Comparison of ENCODE assay signal across 23 cellular contexts in genomic region chr3:196645091-196645490, GRCh38. TPM values are rescaled to one million over a fixed set of nuclear protein-coding genes. Genes with fewer than 3 reads are reported as not detected.
DNase-seq lines count a peak whose midpoint lies in the region; ATAC-seq, FAIRE-seq and TF ChIP-seq lines count a peak whose summit lies in the region.
"Had no signal": no experiment of that assay in that cellular context is flagged by ENCODE, and none has a peak within 500 bp of the region (broad histone marks: within the 10 kb centered on the region; RNA-seq: fewer than 3 reads in every experiment).

No MANE protein-coding gene starts in this region.

- H3K4me3 Mint-ChIP-seq in CD4-positive, alpha-beta memory T cell = peak overlapping the region in 4 of 8 donors; percentile 13 to 63 (median 52)
- no peak overlapping the region for H3K4me3 Mint-ChIP-seq in activated CD8-positive, alpha-beta T cell treated with anti-CD3 and anti-CD28 coated beads for 36 hours
- peak overlapping the region; percentile 98 for H3K4me3 Mint-ChIP-seq in natural killer cell treated with Interleukin-12 subunit alpha and Interleukin-12 subunit beta and Interleukin-15 and Interleukin-18, amount 100 ng/mL, for 72 hours
- H3K4me3 Mint-ChIP-seq: HFFc6 had no signal

- FAIRE-seq in small intestine (lab: Jason Lieb, UNC) = no peak
- FAIRE-seq: HTR-8/SVneo had no signal

- intact Hi-C loops in CD4-positive, alpha-beta memory T cell (cut with micrococcal nuclease) = no loop called here
- intact Hi-C loops in activated CD8-positive, alpha-beta T cell treated with anti-CD3 and anti-CD28 coated beads for 36 hours (cut with micrococcal nuclease) = no loop called here

- no peaks in the 10 kb centered on the region for H3K27me3 ChIP-seq in CD4-positive, alpha-beta memory T cell (ENCODE audit: insufficient read depth, low read length)
- H3K27me3 ChIP-seq in HAP-1 (ENCODE audit: low read depth) = no peaks in the 10 kb centered on the region
- H3K27me3 ChIP-seq in small intestine (ENCODE audit: control insufficient read depth in 2 of 2, insufficient read depth in 2 of 2, low read length in 2 of 2) = no peaks in the 10 kb centered on the region
- H3K27me3 ChIP-seq: spleen had no signal

- POLR2A ChIA-PET in CD4-positive, alpha-beta memory T cell (lab: Charles Lee; ENCODE audit: partially characterized antibody) = interaction anchor here (0.7 to 8.3 kb wide), 3 partner anchors 14 to 76 kb away, joined by 3 to 101 read pairs (median 3); no protein-coding TSS in a partner anchor
- POLR2A ChIA-PET in activated CD8-positive, alpha-beta T cell treated with anti-CD3 and anti-CD28 coated beads for 36 hours (lab: Charles Lee) = interaction anchor here (0.9 to 1.5 kb wide), 5 partner anchors 13 to 32 kb away, joined by 3 to 5 read pairs (median 3); no protein-coding TSS in a partner anchor

- TF ChIP-seq CTCF in activated CD8-positive, alpha-beta T cell treated with anti-CD3 and anti-CD28 coated beads for 36 hours (IDR thresholded peaks at IDR 0.05) = no peak

- H3K4me1 ChIP-seq in CD4-positive, alpha-beta memory T cell (ENCODE audit: insufficient read depth, low read length) = peaks cover 84% of the 10 kb centered on the region
- H3K4me1 ChIP-seq in HAP-1 (peaks cover 6% of the 10 kb centered on the region), small intestine (ENCODE audit: control insufficient read depth in 2 of 2, insufficient read depth in 1 of 2, low read depth in 1 of 2, low read length in 1 of 2) (no peaks in the 10 kb centered on the region)

- no peak overlapping the region for H3K4me3 ChIP-seq in CD4-positive, alpha-beta memory T cell (ENCODE audit: low read length in 2 of 2)
- H3K4me3 ChIP-seq in HAP-1 = no peak overlapping the region
- H3K4me3 ChIP-seq in small intestine (ENCODE audit: low read depth in 1 of 2, low read length in 2 of 2) = no peak overlapping the region
- H3K4me3 ChIP-seq: hepatocyte, spleen had no signal

- H3K27ac ChIP-seq in CD4-positive, alpha-beta memory T cell (ENCODE audit: low read depth, low read length) = no peak overlapping the region
- no peak overlapping the region for H3K27ac ChIP-seq in small intestine (ENCODE audit: low read depth in 1 of 2, low read length in 1 of 2)
- H3K27ac ChIP-seq: C4-2B, hepatocyte had no signal

- H3K9me3 Mint-ChIP-seq in CD4-positive, alpha-beta memory T cell = no peaks in the 10 kb centered on the region
- H3K9me3 Mint-ChIP-seq in activated CD8-positive, alpha-beta T cell treated with anti-CD3 and anti-CD28 coated beads for 36 hours = no peaks in the 10 kb centered on the region
- H3K9me3 Mint-ChIP-seq in natural killer cell treated with Interleukin-12 subunit alpha and Interleukin-12 subunit beta and Interleukin-15 and Interleukin-18, amount 100 ng/mL, for 72 hours = no peaks in the 10 kb centered on the region
- H3K9me3 Mint-ChIP-seq: HFFc6 had no signal

- DNase-seq in SIG-M5 treated with dmso at 0.1 percent for 504 hours (lab: John Stamatoyannopoulos, UW; ENCODE audit: unreplicated experiment) (peak; percentile 39), SIG-M5 (lab: John Stamatoyannopoulos, UW) (no peak), HAP-1 (ENCODE audit: low spot score in 2 of 2) (no peak), small intestine (no peak), NCI-H2107 treated with DMSO at 0.1 percent for 48 hours (lab: John Stamatoyannopoulos, UW; ENCODE audit: unreplicated experiment) (no peak)
- peak in 1 of 5 donors; percentile 46 for DNase-seq in CD4-positive, alpha-beta memory T cell
- DNase-seq in activated CD8-positive, alpha-beta T cell treated with anti-CD3 and anti-CD28 coated beads for 36 hours = peak; percentile 53
- DNase-seq in natural killer cell treated with Interleukin-12 subunit alpha and Interleukin-12 subunit beta and Interleukin-15 and Interleukin-18, amount 100 ng/mL, for 72 hours (ENCODE audit: low spot score) = no peak
- DNase-seq: activated CD4-positive, CD25-positive, alpha-beta regulatory T cell treated with anti-CD3 and anti-CD28 coated beads, Interleukin-2, amount 50 U/mL, for 72 hours; amygdala; DMS79 treated with DMSO at 0.1 percent for 48 hours; HFFc6; kidney glomerular epithelial cell; mesendoderm; NCI-H146; spleen; stimulated activated naive CD4-positive, alpha-beta T cell; trophoblast cell had no signal

- peaks cover 31 to 46% of the 10 kb centered on the region in 2 donors for H3K36me3 Mint-ChIP-seq in CD4-positive, alpha-beta memory T cell
- peaks cover 45% of the 10 kb centered on the region for H3K36me3 Mint-ChIP-seq in activated CD8-positive, alpha-beta T cell treated with anti-CD3 and anti-CD28 coated beads for 36 hours (ENCODE audit: low read depth)
- no peaks in the 10 kb centered on the region for H3K36me3 Mint-ChIP-seq in natural killer cell treated with Interleukin-12 subunit alpha and Interleukin-12 subunit beta and Interleukin-15 and Interleukin-18, amount 100 ng/mL, for 72 hours

- no peaks in the 10 kb centered on the region for H3K9me3 ChIP-seq in CD4-positive, alpha-beta memory T cell (ENCODE audit: control insufficient read depth in 1 of 2, low read length in 2 of 2)
- H3K9me3 ChIP-seq in HAP-1 = no peaks in the 10 kb centered on the region
- no peaks in the 10 kb centered on the region for H3K9me3 ChIP-seq in small intestine (ENCODE audit: control insufficient read depth, low read depth)
- H3K9me3 ChIP-seq: spleen had no signal

- no peaks in the 10 kb centered on the region for H3K36me3 ChIP-seq in CD4-positive, alpha-beta memory T cell (ENCODE audit: insufficient read depth, low read length)
- H3K36me3 ChIP-seq in HAP-1 (replicated peaks) (no peaks in the 10 kb centered on the region), small intestine (ENCODE audit: control insufficient read depth in 2 of 2, insufficient read depth in 2 of 2, low read length in 2 of 2) (no peaks in the 10 kb centered on the region)

- no peaks in the 10 kb centered on the region for H3K27me3 Mint-ChIP-seq in CD4-positive, alpha-beta memory T cell
- H3K27me3 Mint-ChIP-seq in activated CD8-positive, alpha-beta T cell treated with anti-CD3 and anti-CD28 coated beads for 36 hours = no peaks in the 10 kb centered on the region
- H3K27me3 Mint-ChIP-seq in natural killer cell treated with Interleukin-12 subunit alpha and Interleukin-12 subunit beta and Interleukin-15 and Interleukin-18, amount 100 ng/mL, for 72 hours = no peaks in the 10 kb centered on the region

- CTCF ChIA-PET in CD4-positive, alpha-beta memory T cell (lab: Charles Lee; ENCODE audit: partially characterized antibody) = interaction anchor here (0.9 to 2.0 kb wide), 6 partner anchors 12 to 41 kb away, joined by 3 to 11 read pairs (median 4); no protein-coding TSS in a partner anchor
- CTCF ChIA-PET in activated CD8-positive, alpha-beta T cell treated with anti-CD3 and anti-CD28 coated beads for 36 hours (lab: Charles Lee) = interaction anchor here (0.6 to 1.9 kb wide), 6 partner anchors 13 to 158 kb away, joined by 3 to 15 read pairs (median 4); no protein-coding TSS in a partner anchor

- 81 to 89% (median 81%) methylated on average over 4 of the region's 4 CpGs for WGBS in small intestine, 3 donors

- no peak for ATAC-seq in activated CD8-positive, alpha-beta T cell treated with anti-CD3 and anti-CD28 coated beads for 36 hours
- ATAC-seq in natural killer cell treated with Interleukin-12 subunit alpha and Interleukin-12 subunit beta and Interleukin-15 and Interleukin-18, amount 100 ng/mL, for 72 hours = peak in 1 of 2 donors; percentile 13

- H3K4me1 Mint-ChIP-seq in CD4-positive, alpha-beta memory T cell = peaks cover 53 to 90% (median 68%) of the 10 kb centered on the region in 4 donors
- H3K4me1 Mint-ChIP-seq in activated CD8-positive, alpha-beta T cell treated with anti-CD3 and anti-CD28 coated beads for 36 hours (ENCODE audit: low read depth) = peaks cover 57% of the 10 kb centered on the region
- H3K4me1 Mint-ChIP-seq in natural killer cell treated with Interleukin-12 subunit alpha and Interleukin-12 subunit beta and Interleukin-15 and Interleukin-18, amount 100 ng/mL, for 72 hours (ENCODE audit: low read depth in 2 of 2) = peaks cover 66% of the 10 kb centered on the region in 2 donors

- in situ Hi-C loops in HAP-1 (cut with MboI; ENCODE audit: low sequenced_read_pairs) = no loop called here

- peak overlapping the region; percentile 75 to 88 (median 85) for H3K27ac Mint-ChIP-seq in CD4-positive, alpha-beta memory T cell
- peak overlapping the region; percentile 22 for H3K27ac Mint-ChIP-seq in activated CD8-positive, alpha-beta T cell treated with anti-CD3 and anti-CD28 coated beads for 36 hours
- H3K27ac Mint-ChIP-seq in natural killer cell treated with Interleukin-12 subunit alpha and Interleukin-12 subunit beta and Interleukin-15 and Interleukin-18, amount 100 ng/mL, for 72 hours = peak overlapping the region; percentile 94 to 96
- H3K27ac Mint-ChIP-seq: HFFc6 had no signal

RNA-seq across cellular contexts. Expression of gene NRROS, which starts 5.6 kb away (rescaled TPM):
- total RNA-seq in CD4-positive, alpha-beta memory T cell = 10 to 100 TPM; 18.7 to 20.0 TPM
- polyA plus RNA-seq in CD4-positive, alpha-beta memory T cell = 1 to 10 TPM; 4.6 to 5.0 TPM
- 10 to 100 TPM; 24.2 to 26.5 TPM for total RNA-seq in activated CD8-positive, alpha-beta T cell treated with anti-CD3 and anti-CD28 coated beads for 36 hours
- total RNA-seq in natural killer cell treated with Interleukin-12 subunit alpha and Interleukin-12 subunit beta and Interleukin-15 and Interleukin-18, amount 100 ng/mL, for 72 hours = 10 to 100 TPM; 40.3 to 55.7 TPM
- polyA plus RNA-seq in small intestine = 1 to 10 TPM in 1 of 3 donors, under 1 TPM in 1, not detected in 1; 0.54 to 4.1 TPM
- total RNA-seq: A172 had no signal
- polyA plus RNA-seq: hepatocyte, neural cell had no signal

Comparison
In these comparisons a context has a peak if more than half of its experiments do, and no peak if none do; other contexts are left out.
1. DNase-seq: peak in SIG-M5 treated with dmso at 0.1 percent for 504 hours (single experiment) and activated CD8-positive, alpha-beta T cell treated with anti-CD3 and anti-CD28 coated beads for 36 hours (single experiment); none in SIG-M5 (single experiment), natural killer cell treated with Interleukin-12 subunit alpha and Interleukin-12 subunit beta and Interleukin-15 and Interleukin-18, amount 100 ng/mL, for 72 hours (single experiment), HAP-1 (0 of 2), small intestine (single experiment) and NCI-H2107 treated with DMSO at 0.1 percent for 48 hours (single experiment).
2. H3K27ac Mint-ChIP-seq: peak in every context shown above with its lines; median percentile 95 in natural killer cell treated with Interleukin-12 subunit alpha and Interleukin-12 subunit beta and Interleukin-15 and Interleukin-18, amount 100 ng/mL, for 72 hours; 85 in CD4-positive, alpha-beta memory T cell; 22 in activated CD8-positive, alpha-beta T cell treated with anti-CD3 and anti-CD28 coated beads for 36 hours.